Comparison of ENCODE assay signal across 8 cellular contexts in the genomic region with DNA sequence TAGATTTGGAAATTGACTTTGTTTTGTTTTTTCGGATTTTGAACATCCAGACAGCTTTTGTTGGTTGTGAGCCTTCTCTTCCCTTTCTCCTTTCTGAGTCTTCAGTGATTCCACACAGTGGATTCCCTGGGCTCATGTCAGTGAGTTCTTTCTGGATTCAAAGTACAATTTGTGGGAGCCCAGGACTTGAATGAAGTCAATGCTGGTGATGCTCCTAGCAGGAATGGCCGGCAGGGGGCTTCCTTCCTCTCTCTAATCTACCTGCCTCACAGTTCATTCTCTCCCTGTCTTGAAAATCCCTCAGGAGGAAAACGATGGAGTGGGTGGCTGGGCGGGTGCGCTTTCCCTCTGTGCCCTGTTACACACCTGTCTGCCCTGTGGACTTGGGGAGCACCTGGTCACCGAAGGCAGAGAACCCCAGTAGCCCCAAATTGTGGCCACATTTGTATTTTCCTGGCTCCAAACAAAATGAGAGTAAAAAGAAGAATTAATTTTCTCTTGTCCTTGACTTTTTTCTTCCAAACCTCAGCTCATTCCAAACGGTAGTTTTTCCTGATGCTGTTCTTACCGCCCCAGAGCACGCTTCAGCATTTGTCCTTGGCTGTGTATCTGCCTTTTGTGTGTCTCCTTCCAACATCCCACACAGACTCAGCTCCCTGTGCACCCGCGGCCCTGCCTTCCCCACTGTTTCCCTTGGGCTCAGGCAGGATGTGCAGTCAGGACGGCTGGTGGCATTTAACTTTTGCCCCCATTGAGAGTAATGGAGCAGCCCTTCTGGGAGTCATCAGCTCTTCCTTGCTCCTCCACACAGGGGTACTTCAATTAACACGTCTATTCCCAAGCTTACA.
DNase-seq lines count a peak whose midpoint lies in the region; ATAC-seq and TF ChIP-seq lines count a peak whose summit lies in the region.

No MANE protein-coding gene starts in this region.

- no peaks in the 10 kb centered on the region for H3K4me1 ChIP-seq in fibroblast of lung (ENCODE audit: control insufficient read depth, extremely low read depth, insufficient read depth, low read length)
- no peaks in the 10 kb centered on the region for H3K4me1 ChIP-seq in upper lobe of right lung

- TF ChIP-seq CTCF in fibroblast of lung (conservative IDR thresholded peaks at IDR 0.05 in 1 of 2, IDR thresholded peaks at IDR 0.05 in 1 of 2; ENCODE audit: low read depth in 1 of 2, low read length in 2 of 2) (peak; percentile 44 to 47), upper lobe of right lung (IDR thresholded peaks at IDR 0.05) (peak; percentile 44)

- H3K27me3 ChIP-seq in fibroblast of lung (ENCODE audit: control insufficient read depth, insufficient read depth, low read length) (no peaks in the 10 kb centered on the region), upper lobe of right lung (no peaks in the 10 kb centered on the region)

- H2AFZ ChIP-seq in fibroblast of lung (ENCODE audit: low read length), result no peak overlapping the region

- intact Hi-C loops in upper lobe of right lung (cut with DNase I), result no loop called here

- no peak overlapping the region for H3K4me2 ChIP-seq in fibroblast of lung (ENCODE audit: extremely low read depth, insufficient read depth, low read length)

- peak; percentile 28 for DNase-seq in stimulated activated CD4-positive, alpha-beta T cell treated with anti-CD3 and anti-CD28 coated beads, Interleukin-15, amount 100 ng/mL, for 24 hours
- no peak for DNase-seq in stimulated activated CD4-positive, alpha-beta T cell treated with anti-CD3 and anti-CD28 coated beads, Interleukin-1b, Interleukin-23, amount 100 ng/mL, for 48 hours
- peak; percentile 43 for DNase-seq in NCI-H748 (lab: John Stamatoyannopoulos, UW; ENCODE audit: unreplicated experiment)
- peak; percentile 15 to 16 for DNase-seq in fibroblast of lung (ENCODE audit: low read depth in 2 of 2)
- peak; percentile 75 for DNase-seq in upper lobe of right lung
- no peak for DNase-seq in kidney glomerular epithelial cell (lab: John Stamatoyannopoulos, UW)
- DNase-seq in GF-D8 (lab: John Stamatoyannopoulos, UW), result no peak
- DNase-seq in T-helper 2 cell, result no peak

- H3K4me3 ChIP-seq in fibroblast of lung (replicated peaks in 1 of 4; ENCODE audit: control extremely low read depth in 1 of 4, insufficient read depth in 1 of 4, low read depth in 3 of 4, low read length in 4 of 4), result no peak overlapping the region
- no peak overlapping the region for H3K4me3 ChIP-seq in upper lobe of right lung

- H3K9ac ChIP-seq in fibroblast of lung (ENCODE audit: insufficient read depth, low read length), result no peak overlapping the region

- H3K9me3 ChIP-seq in fibroblast of lung (ENCODE audit: control insufficient read depth, insufficient read depth, low read depth, low read length) (no peaks in the 10 kb centered on the region), upper lobe of right lung (no peaks in the 10 kb centered on the region)

- H4K20me1 ChIP-seq in fibroblast of lung (ENCODE audit: control insufficient read depth, extremely low read depth, insufficient read depth, low read length), result no peaks in the 10 kb centered on the region

- ATAC-seq in upper lobe of right lung, result peak; percentile 71

- no peaks in the 10 kb centered on the region for H3K79me2 ChIP-seq in fibroblast of lung (ENCODE audit: control insufficient read depth, insufficient read depth, low read length)

- H3K36me3 ChIP-seq in fibroblast of lung (ENCODE audit: control insufficient read depth, insufficient read depth, low read length), result no peaks in the 10 kb centered on the region
- no peaks in the 10 kb centered on the region for H3K36me3 ChIP-seq in upper lobe of right lung

- no peak overlapping the region for H3K27ac ChIP-seq in fibroblast of lung (ENCODE audit: insufficient read depth, low read length)
- H3K27ac ChIP-seq in upper lobe of right lung, result no peak overlapping the region

Comparison
In these comparisons a context has a peak if more than half of its experiments do, and no peak if none do; other contexts are left out.
1. DNase-seq: peak in stimulated activated CD4-positive, alpha-beta T cell treated with anti-CD3 and anti-CD28 coated beads, Interleukin-15, amount 100 ng/mL, for 24 hours (single experiment), NCI-H748 (single experiment), fibroblast of lung (2 of 2) and upper lobe of right lung (single experiment); none in stimulated activated CD4-positive, alpha-beta T cell treated with anti-CD3 and anti-CD28 coated beads, Interleukin-1b, Interleukin-23, amount 100 ng/mL, for 48 hours (single experiment), kidney glomerular epithelial cell (single experiment), GF-D8 (single experiment) and T-helper 2 cell (0 of 5).